Comparison of ENCODE assay signal across 1 cellular context in genomic region chr16:7097537-7097936, GRCh38.
TF ChIP-seq lines count a peak whose summit lies in the region.

No MANE protein-coding gene starts in this region.

TF ChIP-seq in K562, 482 proteins besides CTCF, POLR2A, EP300 and RAD21 (continued from another document):
- TF ChIP-seq ZBTB33 (CRISPR knock-in tag; IDR thresholded peaks at IDR 0.05) (no peak), MAFK (IDR thresholded peaks at IDR 0.05; ENCODE audit: low read length) (peak; percentile 86)
TF ChIP-seq in K562: peak in this region for 5.
